16 cellular contexts compared by ENCODE assay signal in genomic region chr9:126497673-126498255, GRCh38.
"Had no signal": no experiment of that assay in that cellular context is flagged by ENCODE, and none has a peak within 500 bp of the region (broad histone marks: within the 10 kb centered on the region; RNA-seq: fewer than 3 reads in every experiment).

No MANE protein-coding gene starts in this region.

- H3K27ac Mint-ChIP-seq: activated naive CD8-positive, alpha-beta T cell; immature natural killer cell; nephron progenitor cell; T-helper 17 cell had no signal

- DNase-seq: activated CD4-positive, alpha-beta T cell treated with anti-CD3 and anti-CD28 coated beads for 1 hour; activated CD4-positive, alpha-beta T cell treated with anti-CD3 and anti-CD28 coated beads, Interleukin-2, amount 50 U/mL, for 48 hours; activated gamma-delta T cell; activated T-cell treated with anti-CD3 and anti-CD28 coated beads, Interleukin-2, amount 50 U/mL, for 4 hours; brain microvascular endothelial cell; cerebellar nuclear complex; immature natural killer cell; left colon; nephron progenitor cell; stimulated activated CD4-positive, alpha-beta T cell treated with anti-CD3 and anti-CD28 coated beads, Interleukin-4, amount 100 ng/mL, for 24 hours; stimulated activated naive CD8-positive, alpha-beta T cell treated with anti-CD3 and anti-CD28 coated beads, Interleukin-15, amount 100 ng/mL, for 72 hours; T-helper 17 cell; uterus had no signal

- H3K9me3 Mint-ChIP-seq: activated T-cell treated with anti-CD3 and anti-CD28 coated beads, Interleukin-2, amount 50 U/mL, for 4 hours; immature natural killer cell; nephron progenitor cell; stimulated activated naive CD8-positive, alpha-beta T cell treated with anti-CD3 and anti-CD28 coated beads, Interleukin-15, amount 100 ng/mL, for 72 hours had no signal

- H3K4me3 Mint-ChIP-seq: activated naive CD8-positive, alpha-beta T cell; activated T-cell treated with anti-CD3 and anti-CD28 coated beads, Interleukin-2, amount 50 U/mL, for 4 hours; immature natural killer cell; nephron progenitor cell; stimulated activated naive CD8-positive, alpha-beta T cell treated with anti-CD3 and anti-CD28 coated beads, Interleukin-15, amount 100 ng/mL, for 72 hours; T-helper 17 cell had no signal

- H3K9me3 ChIP-seq: thoracic aorta, uterus had no signal

- H3K4me3 ChIP-seq: thoracic aorta, uterus had no signal

- H3K4me1 ChIP-seq: uterus had no signal

- H3K27me3 ChIP-seq: brain microvascular endothelial cell, uterus had no signal

- H3K36me3 Mint-ChIP-seq: activated naive CD8-positive, alpha-beta T cell; immature natural killer cell had no signal

- H3K27ac ChIP-seq: brain microvascular endothelial cell, thoracic aorta, uterus had no signal

- H3K36me3 ChIP-seq: brain microvascular endothelial cell, thoracic aorta, uterus had no signal

- ATAC-seq: activated T-cell treated with anti-CD3 and anti-CD28 coated beads, Interleukin-2, amount 50 U/mL, for 4 hours; esophagus mucosa; left colon; stimulated activated naive CD8-positive, alpha-beta T cell treated with anti-CD3 and anti-CD28 coated beads, Interleukin-15, amount 100 ng/mL, for 72 hours; T-helper 17 cell had no signal
